Comparison of ENCODE assay signal across 8 cellular contexts in genomic region chr1:148345617-148346259, GRCh38.
A peak's percentile ranks its signal among the peaks of the same experiment; 100 is the strongest.
DNase-seq lines count a peak whose midpoint lies in the region; ATAC-seq, FAIRE-seq and TF ChIP-seq lines count a peak whose summit lies in the region.
"Not testable (repeated sequence)": the region's sequence is repeated elsewhere in the genome, so short reads cannot be mapped to it uniquely, and the experiment has no call there.

No MANE protein-coding gene starts in this region.

- in situ Hi-C loops in SK-MEL-5 (cut with HindIII; ENCODE audit: low pct_unique_long_range_greater_than_20kb, low sequenced_read_pairs), result not testable (repeated sequence)

- H3K4me3 Mint-ChIP-seq in activated naive CD4-positive, alpha-beta T cell treated with anti-CD3 and anti-CD28 coated beads for 36 hours, result not testable (repeated sequence)

- ATAC-seq in left colon, result peak; percentile 97

- H3K27ac Mint-ChIP-seq in activated naive CD4-positive, alpha-beta T cell treated with anti-CD3 and anti-CD28 coated beads for 36 hours, result not testable (repeated sequence)

- TF ChIP-seq CTCF in AG10803 (conservative IDR thresholded peaks at IDR 0.05; ENCODE audit: low read length), result peak; percentile 57
- peak; percentile 65 for TF ChIP-seq CTCF in GM12872 (IDR thresholded peaks at IDR 0.05; ENCODE audit: insufficient read depth, low read depth, low read length)

- WGBS in small intestine, 3 donors, result 1 to 3% (median 1%) methylated on average over 3 of the region's 3 CpGs

- intact Hi-C loops in activated naive CD4-positive, alpha-beta T cell treated with anti-CD3 and anti-CD28 coated beads for 36 hours (cut with micrococcal nuclease); left colon (cut with DNase I, micrococcal nuclease): not testable (repeated sequence)

- H3K9me3 ChIP-seq in small intestine (ENCODE audit: control insufficient read depth, low read depth), result not testable (repeated sequence)

- not testable (repeated sequence) for H3K27ac ChIP-seq in small intestine (ENCODE audit: low read depth in 1 of 2, low read length in 1 of 2)

- not testable (repeated sequence) for H3K27me3 Mint-ChIP-seq in activated naive CD4-positive, alpha-beta T cell treated with anti-CD3 and anti-CD28 coated beads for 36 hours (ENCODE audit: low read depth)

- not testable (repeated sequence) for H3K4me1 ChIP-seq in small intestine (ENCODE audit: control insufficient read depth in 2 of 2, insufficient read depth in 1 of 2, low read depth in 1 of 2, low read length in 1 of 2)

- CTCF ChIA-PET in activated naive CD4-positive, alpha-beta T cell treated with anti-CD3 and anti-CD28 coated beads for 36 hours (lab: Charles Lee), result interaction anchor here (0.7 to 1.8 kb wide), 6 partner anchors 9 to 33 kb away, joined by 3 to 7 read pairs (median 4); no protein-coding TSS in a partner anchor

- not testable (repeated sequence) for H3K36me3 Mint-ChIP-seq in activated naive CD4-positive, alpha-beta T cell treated with anti-CD3 and anti-CD28 coated beads for 36 hours (ENCODE audit: low read depth)

- not testable (repeated sequence) for H3K4me3 ChIP-seq in AG10803 (ENCODE audit: low read length); small intestine (ENCODE audit: low read depth in 1 of 2, low read length in 2 of 2)

- DNase-seq in AG10803 (ENCODE audit: low read depth) (peak; percentile 48), M059J (ENCODE audit: low read depth) (peak; percentile 32), SK-MEL-5 (ENCODE audit: low read depth, low spot score) (peak; percentile 68), left colon (peak; percentile 29 to 39), small intestine (peak; percentile 21)
- DNase-seq in activated naive CD4-positive, alpha-beta T cell treated with anti-CD3 and anti-CD28 coated beads for 36 hours, result peak; percentile 62

- H3K4me1 Mint-ChIP-seq in activated naive CD4-positive, alpha-beta T cell treated with anti-CD3 and anti-CD28 coated beads for 36 hours (ENCODE audit: low read depth), result not testable (repeated sequence)

- H3K36me3 ChIP-seq in small intestine (ENCODE audit: control insufficient read depth in 2 of 2, insufficient read depth in 2 of 2, low read length in 2 of 2), result not testable (repeated sequence)

- not testable (repeated sequence) for H3K27me3 ChIP-seq in small intestine (ENCODE audit: control insufficient read depth in 2 of 2, insufficient read depth in 2 of 2, low read length in 2 of 2)

- not testable (repeated sequence) for H3K9me3 Mint-ChIP-seq in activated naive CD4-positive, alpha-beta T cell treated with anti-CD3 and anti-CD28 coated beads for 36 hours

- FAIRE-seq in endometrium (lab: Jason Lieb, UNC), result peak; percentile 73
- not testable (repeated sequence) for FAIRE-seq in small intestine (lab: Jason Lieb, UNC)
